ENCODE assay signal across 20 cellular contexts in genomic region chr3:178245385-178245778, GRCh38.
DNase-seq lines count a peak whose midpoint lies in the region; ATAC-seq and TF ChIP-seq lines count a peak whose summit lies in the region.
"Had no signal": no experiment of that assay in that cellular context is flagged by ENCODE, and none has a peak within 500 bp of the region (broad histone marks: within the 10 kb centered on the region; RNA-seq: fewer than 3 reads in every experiment).

No MANE protein-coding gene starts in this region.

- H3K4me1 Mint-ChIP-seq in glutamatergic neuron (ENCODE audit: low read depth, unreplicated experiment): peaks cover 17% of the 10 kb centered on the region
- H3K4me1 Mint-ChIP-seq: activated CD4-positive, alpha-beta T cell treated with anti-CD3 and anti-CD28 coated beads for 36 hours; activated naive CD4-positive, alpha-beta T cell treated with anti-CD3 and anti-CD28 coated beads, Interleukin-2, amount 50 U/mL, for 24 hours; IgD-negative memory B cell had no signal

- H3K27ac ChIP-seq in WERI-Rb-1: no peak overlapping the region
- H3K27ac ChIP-seq in uterus: peak overlapping the region; percentile 21 to 33
- no peak overlapping the region for H3K27ac ChIP-seq in spleen
- H3K27ac ChIP-seq: esophagus squamous epithelium, heart right ventricle, right atrium auricular region, upper lobe of right lung had no signal

- H3K27me3 ChIP-seq in WERI-Rb-1 (ENCODE audit: insufficient read depth, low read depth, severe bottlenecking) (no peaks in the 10 kb centered on the region), uterus (no peaks in the 10 kb centered on the region), spleen (replicated peaks in 1 of 7) (no peaks in the 10 kb centered on the region)
- H3K27me3 ChIP-seq: esophagus squamous epithelium, heart right ventricle, right atrium auricular region, upper lobe of right lung had no signal

- TF ChIP-seq POLR2A in uterus (IDR thresholded peaks at IDR 0.05): no peak
- TF ChIP-seq POLR2A in spleen (IDR thresholded peaks at IDR 0.05): no peak

- TF ChIP-seq CTCF in WERI-Rb-1 (IDR thresholded peaks at IDR 0.05; ENCODE audit: low read depth, low read length) (no peak), glutamatergic neuron (IDR thresholded peaks at IDR 0.05; ENCODE audit: partially characterized antibody, unreplicated experiment) (no peak), uterus (IDR thresholded peaks at IDR 0.05) (no peak), spleen (IDR thresholded peaks at IDR 0.05 in 8 of 11, conservative IDR thresholded peaks at IDR 0.05 in 3 of 11) (no peak)

- no peaks in the 10 kb centered on the region for H3K9me3 ChIP-seq in WERI-Rb-1 (ENCODE audit: severe bottlenecking)
- no peaks in the 10 kb centered on the region for H3K9me3 ChIP-seq in uterus
- peaks cover 0 to 2% (median 0%) of the 10 kb centered on the region in 8 donors for H3K9me3 ChIP-seq in spleen
- H3K9me3 ChIP-seq: Caco-2, esophagus squamous epithelium, right atrium auricular region, upper lobe of right lung had no signal

- H3K36me3 Mint-ChIP-seq in glutamatergic neuron (ENCODE audit: unreplicated experiment): no peaks in the 10 kb centered on the region
- H3K36me3 Mint-ChIP-seq: IgD-negative memory B cell had no signal

- no peak overlapping the region for H3K4me3 ChIP-seq in WERI-Rb-1 (ENCODE audit: low read depth, low read length)
- H3K4me3 ChIP-seq in uterus: no peak overlapping the region
- no peak overlapping the region for H3K4me3 ChIP-seq in spleen
- H3K4me3 ChIP-seq: esophagus squamous epithelium, heart right ventricle, right atrium auricular region, upper lobe of right lung had no signal

- H3K4me1 ChIP-seq in uterus (no peaks in the 10 kb centered on the region), spleen (no peaks in the 10 kb centered on the region)
- H3K4me1 ChIP-seq: esophagus squamous epithelium, heart right ventricle, right atrium auricular region, upper lobe of right lung had no signal

- ATAC-seq in GM19395 (IDR thresholded peaks at IDR 0.05; ENCODE audit: unreplicated experiment): no peak
- ATAC-seq: activated CD4-positive, alpha-beta T cell treated with anti-CD3 and anti-CD28 coated beads for 36 hours; effector memory CD8-positive, alpha-beta T cell; heart right ventricle; upper lobe of right lung had no signal

- H3K27me3 Mint-ChIP-seq in glutamatergic neuron (ENCODE audit: unreplicated experiment): no peaks in the 10 kb centered on the region
- H3K27me3 Mint-ChIP-seq: IgD-negative memory B cell had no signal

- H3K9me3 Mint-ChIP-seq in glutamatergic neuron (ENCODE audit: unreplicated experiment): peaks cover 5% of the 10 kb centered on the region
- H3K9me3 Mint-ChIP-seq: effector memory CD8-positive, alpha-beta T cell; HFFc6 had no signal

- H3K4me3 Mint-ChIP-seq in glutamatergic neuron (ENCODE audit: unreplicated experiment): no peak overlapping the region
- H3K4me3 Mint-ChIP-seq: activated CD4-positive, alpha-beta T cell treated with anti-CD3 and anti-CD28 coated beads for 36 hours; activated naive CD4-positive, alpha-beta T cell treated with anti-CD3 and anti-CD28 coated beads, Interleukin-2, amount 50 U/mL, for 24 hours; effector memory CD8-positive, alpha-beta T cell; HFFc6; IgD-negative memory B cell had no signal

- H3K27ac Mint-ChIP-seq in glutamatergic neuron (ENCODE audit: unreplicated experiment): peak overlapping the region; percentile 65
- H3K27ac Mint-ChIP-seq: activated CD4-positive, alpha-beta T cell treated with anti-CD3 and anti-CD28 coated beads for 36 hours; activated naive CD4-positive, alpha-beta T cell treated with anti-CD3 and anti-CD28 coated beads, Interleukin-2, amount 50 U/mL, for 24 hours; effector memory CD8-positive, alpha-beta T cell; HFFc6; IgD-negative memory B cell had no signal

- H3K36me3 ChIP-seq in WERI-Rb-1 (no peaks in the 10 kb centered on the region), uterus (no peaks in the 10 kb centered on the region), spleen (no peaks in the 10 kb centered on the region)
- H3K36me3 ChIP-seq: esophagus squamous epithelium, heart right ventricle, right atrium auricular region, upper lobe of right lung had no signal

- 76 to 92% (median 84%) methylated on average over 1 of the region's 1 CpG for WGBS in spleen, 5 donors

- DNase-seq in LHCN-M2 (ENCODE audit: low read depth) (peak; percentile 10), WERI-Rb-1 (peak; percentile 49), glutamatergic neuron (no peak), uterus (peak in 1 of 2 donors; percentile 16), 8988T (no peak), spleen (no peak)
- DNase-seq: activated CD4-positive, alpha-beta T cell treated with anti-CD3 and anti-CD28 coated beads for 36 hours; Caco-2; effector memory CD8-positive, alpha-beta T cell; esophagus squamous epithelium; heart right ventricle; HFFc6; MV-4-11; NCI-H2029 treated with DMSO at 0.1 percent for 48 hours; NCI-H510A; upper lobe of right lung had no signal

- intact Hi-C loops in uterus (cut with DNase I; ENCODE audit: low total_unique reads): no loop called here
- intact Hi-C loops in spleen (cut with DNase I; ENCODE audit: low total_unique reads): no loop called here

Comparison
In these comparisons a context has a peak if more than half of its experiments do, and no peak if none do; other contexts are left out.
1. DNase-seq: peak in LHCN-M2 (single experiment) and WERI-Rb-1 (single experiment); none in glutamatergic neuron (single experiment), 8988T (single experiment) and spleen (single experiment).
2. H3K27ac ChIP-seq: peak in uterus (2 of 2); none in WERI-Rb-1 (single experiment) and spleen (0 of 8).